8 cellular contexts compared by ENCODE assay signal in genomic region chr7:55074008-55074499, GRCh38. TPM values are rescaled to one million over a fixed set of nuclear protein-coding genes. Genes with fewer than 3 reads are reported as not detected.
DNase-seq lines count a peak whose midpoint lies in the region; ATAC-seq and TF ChIP-seq lines count a peak whose summit lies in the region.

No MANE protein-coding gene starts in this region.

- no peak for TF ChIP-seq CTCF in suprapubic skin (IDR thresholded peaks at IDR 0.05)

- TF ChIP-seq POLR2A in suprapubic skin (IDR thresholded peaks at IDR 0.05), result no peak

- H3K27ac ChIP-seq in suprapubic skin, result peak overlapping the region; percentile 83

- WGBS in suprapubic skin, result 21% methylated on average over 12 of the region's 12 CpGs

- H3K4me1 ChIP-seq in suprapubic skin, result peaks cover 67% of the 10 kb centered on the region

- no peaks in the 10 kb centered on the region for H3K9me3 Mint-ChIP-seq in activated naive CD8-positive, alpha-beta T cell treated with anti-CD3 and anti-CD28 coated beads, Interleukin-2, amount 10 ng/mL, durations not matched to agents 7 days and 5 days

- no peaks in the 10 kb centered on the region for H3K36me3 ChIP-seq in suprapubic skin

- H3K4me3 ChIP-seq in suprapubic skin, result no peak overlapping the region

- peak; percentile 89 for ATAC-seq in HG02571 (IDR thresholded peaks at IDR 0.05; ENCODE audit: unreplicated experiment)
- no peak for ATAC-seq in activated naive CD8-positive, alpha-beta T cell treated with anti-CD3 and anti-CD28 coated beads, Interleukin-2, amount 10 ng/mL, durations not matched to agents 7 days and 5 days (ENCODE audit: low read depth)

- no peak overlapping the region for H3K4me3 Mint-ChIP-seq in activated naive CD8-positive, alpha-beta T cell treated with anti-CD3 and anti-CD28 coated beads, Interleukin-2, amount 10 ng/mL, durations not matched to agents 7 days and 5 days

- DNase-seq in NCI-H82 (lab: John Stamatoyannopoulos, UW) (peak; percentile 10), NCI-H82 treated with DMSO at 0.1 percent for 48 hours (lab: John Stamatoyannopoulos, UW; ENCODE audit: unreplicated experiment) (no peak), NCI-H1048 (lab: John Stamatoyannopoulos, UW) (peak; percentile 13), iPS-NIHi11 (ENCODE audit: low spot score) (peak; percentile 62), suprapubic skin (ENCODE audit: low spot score in 2 of 2) (peak in 1 of 2 donors; percentile 80), cerebellar cortex (ENCODE audit: low spot score) (no peak)
- DNase-seq in activated naive CD8-positive, alpha-beta T cell treated with anti-CD3 and anti-CD28 coated beads, Interleukin-2, amount 10 ng/mL, durations not matched to agents 7 days and 5 days, result no peak

- no peaks in the 10 kb centered on the region for H3K27me3 ChIP-seq in suprapubic skin

- POLR2A ChIA-PET in activated naive CD8-positive, alpha-beta T cell treated with anti-CD3 and anti-CD28 coated beads, Interleukin-2, amount 10 ng/mL, durations not matched to agents 7 days and 5 days (lab: Charles Lee), result no interaction called here

- peaks cover 2% of the 10 kb centered on the region for H3K4me1 Mint-ChIP-seq in activated naive CD8-positive, alpha-beta T cell treated with anti-CD3 and anti-CD28 coated beads, Interleukin-2, amount 10 ng/mL, durations not matched to agents 7 days and 5 days

- H3K9me3 ChIP-seq in suprapubic skin, result no peaks in the 10 kb centered on the region

- H3K27ac Mint-ChIP-seq in activated naive CD8-positive, alpha-beta T cell treated with anti-CD3 and anti-CD28 coated beads, Interleukin-2, amount 10 ng/mL, durations not matched to agents 7 days and 5 days, result peak overlapping the region; percentile 15

- peaks cover 6% of the 10 kb centered on the region for H3K27me3 Mint-ChIP-seq in activated naive CD8-positive, alpha-beta T cell treated with anti-CD3 and anti-CD28 coated beads, Interleukin-2, amount 10 ng/mL, durations not matched to agents 7 days and 5 days

- TF ChIP-seq EP300 in suprapubic skin (IDR thresholded peaks at IDR 0.05), result no peak

- H3K36me3 Mint-ChIP-seq in activated naive CD8-positive, alpha-beta T cell treated with anti-CD3 and anti-CD28 coated beads, Interleukin-2, amount 10 ng/mL, durations not matched to agents 7 days and 5 days, result no peaks in the 10 kb centered on the region

RNA-seq across cellular contexts. Expression of gene EGFR, which starts 55.2 kb away (rescaled TPM):
- not detected for total RNA-seq in activated naive CD8-positive, alpha-beta T cell treated with anti-CD3 and anti-CD28 coated beads, Interleukin-2, amount 10 ng/mL, durations not matched to agents 7 days and 5 days
- total RNA-seq in suprapubic skin, result 100 to 1,000 TPM; 231 to 341 (median 271) TPM

Comparison
In these comparisons a context has a peak if more than half of its experiments do, and no peak if none do; other contexts are left out.
1. DNase-seq: peak in NCI-H82 (single experiment), NCI-H1048 (single experiment) and iPS-NIHi11 (single experiment); none in NCI-H82 treated with DMSO at 0.1 percent for 48 hours (single experiment), activated naive CD8-positive, alpha-beta T cell treated with anti-CD3 and anti-CD28 coated beads, Interleukin-2, amount 10 ng/mL, durations not matched to agents 7 days and 5 days (single experiment) and cerebellar cortex (single experiment).
2. RNA of gene EGFR, which starts 55.2 kb away (total RNA-seq): 231 to 341 TPM in suprapubic skin; not detected in activated naive CD8-positive, alpha-beta T cell treated with anti-CD3 and anti-CD28 coated beads, Interleukin-2, amount 10 ng/mL, durations not matched to agents 7 days and 5 days; every median in the first group is over 100 times any median in the second.